16 cellular contexts compared by ENCODE assay signal in genomic region chr4:2068198-2068470, GRCh38. TPM values are rescaled to one million over a fixed set of nuclear protein-coding genes. Genes with fewer than 3 reads are reported as not detected.
DNase-seq lines count a peak whose midpoint lies in the region; ATAC-seq, FAIRE-seq and TF ChIP-seq lines count a peak whose summit lies in the region.
"Had no signal": no experiment of that assay in that cellular context is flagged by ENCODE, and none has a peak within 500 bp of the region (broad histone marks: within the 10 kb centered on the region; RNA-seq: fewer than 3 reads in every experiment).

No MANE protein-coding gene starts in this region.

- H3K27ac ChIP-seq in HepG2 (ENCODE audit: extremely low read length, insufficient read depth, low read length), result no peak overlapping the region
- no peak overlapping the region for H3K27ac ChIP-seq in right lobe of liver
- no peak overlapping the region for H3K27ac ChIP-seq in neural cell (ENCODE audit: low read length)
- H3K27ac ChIP-seq: C4-2B, SK-N-MC had no signal

- BruUV-seq in HepG2 (replicated peaks; lab: Mats Ljungman, UMichigan), result no TSS peak

- no peak for TF ChIP-seq EP300 in HepG2 (IDR thresholded peaks at IDR 0.05; ENCODE audit: low read depth in 2 of 2, low read length in 2 of 2)
- TF ChIP-seq EP300 in HepG2 (CRISPR knock-in tag; IDR thresholded peaks at IDR 0.05; ENCODE audit: borderline replicate concordance), result no peak
- no peak for TF ChIP-seq EP300 in neural cell (conservative IDR thresholded peaks at IDR 0.05; ENCODE audit: poor library complexity, severe bottlenecking)

- no peaks in the 10 kb centered on the region for H3K27me3 Mint-ChIP-seq in brain
- no peaks in the 10 kb centered on the region for H3K27me3 Mint-ChIP-seq in activated CD4-positive, alpha-beta memory T cell treated with anti-CD3 and anti-CD28 coated beads for 36 hours

- 78% methylated on average over 13 of the region's 13 CpGs for WGBS in HepG2 (ENCODE audit: low lambda C conversion rate)
- WGBS in right lobe of liver (ENCODE audit: insufficient coverage, low coverage, low lambda C conversion rate, missing lambda C conversion rate), result 92% methylated on average over 11 of the region's 13 CpGs

- TF ChIP-seq CTCF in HepG2 (CRISPR knock-in tag; IDR thresholded peaks at IDR 0.05) (no peak), right lobe of liver (IDR thresholded peaks at IDR 0.05) (no peak), brain (conservative IDR thresholded peaks at IDR 0.05) (no peak), neural cell (IDR thresholded peaks at IDR 0.05; ENCODE audit: poor library complexity, severe bottlenecking) (no peak)

- peaks cover 25% of the 10 kb centered on the region for H3K4me1 Mint-ChIP-seq in brain
- no peaks in the 10 kb centered on the region for H3K4me1 Mint-ChIP-seq in activated CD4-positive, alpha-beta memory T cell treated with anti-CD3 and anti-CD28 coated beads for 36 hours (ENCODE audit: low read depth)

- DNase-seq in HepG2 (ENCODE audit: low spot score), result no peak
- no peak for DNase-seq in right lobe of liver
- DNase-seq in activated CD4-positive, alpha-beta memory T cell treated with anti-CD3 and anti-CD28 coated beads for 36 hours, result no peak
- no peak for DNase-seq in DMS 273 treated with DMSO at 0.1 percent for 48 hours (lab: John Stamatoyannopoulos, UW)
- DNase-seq: DMS153, KG1, NCI-H1436 treated with DMSO at 0.1 percent for 48 hours, NCI-H2029 treated with DMSO at 0.1 percent for 48 hours, NCI-H2171 treated with DMSO at 0.1 percent for 48 hours, NCI-H748 treated with DMSO at 0.1 percent for 48 hours had no signal

- peaks cover 5% of the 10 kb centered on the region for H3K36me3 Mint-ChIP-seq in brain
- no peaks in the 10 kb centered on the region for H3K36me3 Mint-ChIP-seq in activated CD4-positive, alpha-beta memory T cell treated with anti-CD3 and anti-CD28 coated beads for 36 hours

- H3F3A ChIP-seq in neural cell (ENCODE audit: insufficient read depth, low read length, poor library complexity, severe bottlenecking), result no peaks in the 10 kb centered on the region

- H3K4me3 ChIP-seq in HepG2 (replicated peaks in 1 of 3; ENCODE audit: insufficient read depth in 1 of 3, low read depth in 2 of 3, low read length in 3 of 3) (no peak overlapping the region), right lobe of liver (no peak overlapping the region), neural cell (ENCODE audit: low read length) (no peak overlapping the region)
- H3K4me3 ChIP-seq: SK-N-MC had no signal

- in situ Hi-C loops in HepG2 (cut with HindIII; ENCODE audit: extremely low pct_ligation_motif_present, low pct_unique_long_range_greater_than_20kb), result no loop called here

- H4K20me1 ChIP-seq in HepG2 (ENCODE audit: insufficient read depth, low read length) (no peaks in the 10 kb centered on the region), neural cell (ENCODE audit: insufficient read depth) (no peaks in the 10 kb centered on the region)

- H3K27me3 ChIP-seq in HepG2 (ENCODE audit: control insufficient read depth in 1 of 2, insufficient read depth in 2 of 2, low read length in 2 of 2), result no peaks in the 10 kb centered on the region
- no peaks in the 10 kb centered on the region for H3K27me3 ChIP-seq in right lobe of liver
- H3K27me3 ChIP-seq in neural cell (ENCODE audit: insufficient read depth, low read depth, low read length), result no peaks in the 10 kb centered on the region

- TF ChIP-seq POLR2A in HepG2 (IDR thresholded peaks at IDR 0.05; ENCODE audit: insufficient read depth in 1 of 2, low read depth in 2 of 2, low read length in 2 of 2) (peak in 1 of 2 experiments; percentile 14; a peak in 1 of 4 replicates), right lobe of liver (IDR thresholded peaks at IDR 0.05) (no peak)

- peaks cover 0 to 3% (median 0%) of the 10 kb centered on the region in 5 experiments for H3K9me3 Mint-ChIP-seq in brain
- H3K9me3 Mint-ChIP-seq in activated CD4-positive, alpha-beta memory T cell treated with anti-CD3 and anti-CD28 coated beads for 36 hours, result no peaks in the 10 kb centered on the region

- H3K9ac ChIP-seq in HepG2 (ENCODE audit: insufficient read depth, low read depth, low read length), result no peak overlapping the region
- no peak overlapping the region for H3K9ac ChIP-seq in neural cell (ENCODE audit: low read length)

- POLR2A ChIA-PET in HepG2 (lab: Yijun Ruan, JAX), result no interaction called here
- POLR2A ChIA-PET in activated CD4-positive, alpha-beta memory T cell treated with anti-CD3 and anti-CD28 coated beads for 36 hours (lab: Charles Lee), result no interaction called here

- H3K9me3 ChIP-seq in HepG2 (ENCODE audit: low read length) (no peaks in the 10 kb centered on the region), right lobe of liver (no peaks in the 10 kb centered on the region), neural cell (ENCODE audit: low read length) (no peaks in the 10 kb centered on the region)

- H3K27ac Mint-ChIP-seq in brain, result peak overlapping the region; percentile 25 to 88 (median 74)
- H3K27ac Mint-ChIP-seq in activated CD4-positive, alpha-beta memory T cell treated with anti-CD3 and anti-CD28 coated beads for 36 hours, result no peak overlapping the region

- H2AFZ ChIP-seq in HepG2 (ENCODE audit: low read length), result no peak overlapping the region
- no peak overlapping the region for H2AFZ ChIP-seq in neural cell (ENCODE audit: low read depth, low read length)

- ATAC-seq in HepG2 (no peak), right lobe of liver (no peak), HG03439 (IDR thresholded peaks at IDR 0.05; ENCODE audit: unreplicated experiment) (no peak), HG03095 (IDR thresholded peaks at IDR 0.05; ENCODE audit: unreplicated experiment) (no peak)

- TF ChIP-seq RAD21 in HepG2 (CRISPR knock-in tag; IDR thresholded peaks at IDR 0.05) (no peak), neural cell (conservative IDR thresholded peaks at IDR 0.05) (no peak)

- no peaks in the 10 kb centered on the region for H3K9me2 ChIP-seq in neural cell (ENCODE audit: insufficient read depth, low read length)

- H3K4me2 ChIP-seq in HepG2 (ENCODE audit: low read depth, low read length) (no peak overlapping the region), neural cell (ENCODE audit: low read length) (no peak overlapping the region)

- H3K79me2 ChIP-seq in HepG2 (ENCODE audit: insufficient read depth, low read length) (no peaks in the 10 kb centered on the region), neural cell (replicated peaks; ENCODE audit: insufficient read depth, low read length) (no peaks in the 10 kb centered on the region)

- H3K36me3 ChIP-seq in HepG2 (replicated peaks in 1 of 2; ENCODE audit: control insufficient read depth in 1 of 2, insufficient read depth in 2 of 2, low read length in 2 of 2), result no peaks in the 10 kb centered on the region
- no peaks in the 10 kb centered on the region for H3K36me3 ChIP-seq in right lobe of liver
- no peaks in the 10 kb centered on the region for H3K36me3 ChIP-seq in neural cell (ENCODE audit: insufficient read depth, low read length)

- no peak for FAIRE-seq in HepG2 (lab: Jason Lieb, UNC)

- intact Hi-C loops in HepG2 (cut with micrococcal nuclease; ENCODE audit: unreplicated experiment) (no loop called here), right lobe of liver (cut with DNase I) (no loop called here)
- intact Hi-C loops in activated CD4-positive, alpha-beta memory T cell treated with anti-CD3 and anti-CD28 coated beads for 36 hours (cut with micrococcal nuclease), result no loop called here

- H3K4me3 Mint-ChIP-seq in brain, result peak overlapping the region in 2 of 5 experiments; percentile 20 to 26
- H3K4me3 Mint-ChIP-seq in activated CD4-positive, alpha-beta memory T cell treated with anti-CD3 and anti-CD28 coated beads for 36 hours, result no peak overlapping the region

- peaks cover 62% of the 10 kb centered on the region for H3K4me1 ChIP-seq in HepG2 (ENCODE audit: insufficient read depth, low read length)
- no peaks in the 10 kb centered on the region for H3K4me1 ChIP-seq in right lobe of liver

- CTCF ChIA-PET in HepG2 (lab: Yijun Ruan, JAX; ENCODE audit: low intra/inter-chr PET ratio, low total read pairs), result no interaction called here
- CTCF ChIA-PET in activated CD4-positive, alpha-beta memory T cell treated with anti-CD3 and anti-CD28 coated beads for 36 hours (lab: Charles Lee), result no interaction called here

RNA-seq across cellular contexts. Expression of gene NAT8L, which starts 9.0 kb away (rescaled TPM):
- total RNA-seq in HepG2 (2016; rRNA removed; fragmentation: Illumina TruSeq; extraction: Trizol) (1.6 and 3.3 TPM in 2 replicates), right lobe of liver (under 1 TPM in 2 of 6 experiments, not detected in 4; 0.02 to 0.05 TPM)
- 0.40 and 0.53 TPM in 2 replicates for total RNA-seq in HepG2 (2016; cell fraction: cytosol; rRNA removed; fragmentation: Illumina TruSeq; extraction: Trizol; ENCODE audit: low read depth)
- total RNA-seq in HepG2 (2016; cell fraction: insoluble cytoplasmic fraction; rRNA removed; fragmentation: Illumina TruSeq; extraction: Trizol), result 1.7 and 3.2 TPM in 2 replicates
- 1.5 and 1.7 TPM in 2 replicates for total RNA-seq in HepG2 (2016; cell fraction: membrane; rRNA removed; fragmentation: Illumina TruSeq; extraction: Trizol)
- total RNA-seq in HepG2 (2016; cell fraction: nucleus; rRNA removed; fragmentation: Illumina TruSeq; extraction: Trizol), result 2.9 and 3.4 TPM in 2 replicates
- polyA plus RNA-seq in HepG2 (2011; rRNA removed) (2.2 and 3.4 TPM in 2 replicates), brain (ENCODE audit: insufficient read depth, low read depth, low replicate concordance) (36.3 TPM), neural cell (12.6 and 15.4 TPM in 2 replicates)
- 4.1 and 4.4 TPM in 2 replicates for polyA plus RNA-seq in HepG2 (2011; cell fraction: cytosol; rRNA removed)
- 11.8 TPM in 2 replicates for polyA plus RNA-seq in HepG2 (2011; cell fraction: nucleus; rRNA removed)
- polyA plus RNA-seq in HepG2 (2012), result 1.1 and 3.9 TPM in 2 replicates
- polyA plus RNA-seq in HepG2 (2016; cell fraction: cytosol; fragmentation: Illumina TruSeq; extraction: Trizol; ENCODE audit: low read depth), result 0.63 and 0.64 TPM in 2 replicates
- 3.1 and 3.9 TPM in 2 replicates for polyA plus RNA-seq in HepG2 (2016; cell fraction: insoluble cytoplasmic fraction; fragmentation: Illumina TruSeq; extraction: Trizol; ENCODE audit: low read depth)
- 1.5 and 1.8 TPM in 2 replicates for polyA plus RNA-seq in HepG2 (2016; cell fraction: membrane; fragmentation: Illumina TruSeq; extraction: Trizol; ENCODE audit: low read depth)
- polyA plus RNA-seq in HepG2 (2016; cell fraction: nucleus; fragmentation: Illumina TruSeq; extraction: Trizol; ENCODE audit: insufficient read depth, low read depth), result 8.3 and 8.8 TPM in 2 replicates
- 10.6 and 14.5 TPM in 2 replicates for polyA minus RNA-seq in HepG2 (2011; rRNA and poly(A)+ RNA removed; ENCODE audit: low replicate concordance)
- polyA minus RNA-seq in HepG2 (2011; cell fraction: cytosol; rRNA and poly(A)+ RNA removed), result 3.8 and 4.2 TPM in 2 replicates
- 2.4 and 2.9 TPM in 2 replicates for polyA minus RNA-seq in HepG2 (2011; cell fraction: nucleus; rRNA and poly(A)+ RNA removed)
- polyA minus RNA-seq in neural cell, result 19.0 and 20.5 TPM in 2 replicates
- total RNA-seq in activated CD4-positive, alpha-beta memory T cell treated with anti-CD3 and anti-CD28 coated beads for 36 hours, result under 1 TPM; 0.19 to 0.29 TPM

RNA-seq across cellular contexts. Expression of gene NELFA, which starts 59.4 kb away (rescaled TPM):
- total RNA-seq in HepG2 (2016; rRNA removed; fragmentation: Illumina TruSeq; extraction: Trizol) (11.4 and 18.5 TPM in 2 replicates), right lobe of liver (10 to 100 TPM in 2 of 6 experiments, 1 to 10 TPM in 4; 6.6 to 14.7 (median 8.7) TPM)
- total RNA-seq in HepG2 (2016; cell fraction: cytosol; rRNA removed; fragmentation: Illumina TruSeq; extraction: Trizol; ENCODE audit: low read depth), result 11.0 and 11.5 TPM in 2 replicates
- 10.3 and 19.4 TPM in 2 replicates for total RNA-seq in HepG2 (2016; cell fraction: insoluble cytoplasmic fraction; rRNA removed; fragmentation: Illumina TruSeq; extraction: Trizol)
- total RNA-seq in HepG2 (2016; cell fraction: membrane; rRNA removed; fragmentation: Illumina TruSeq; extraction: Trizol), result 15.4 and 15.7 TPM in 2 replicates
- 15.3 and 18.5 TPM in 2 replicates for total RNA-seq in HepG2 (2016; cell fraction: nucleus; rRNA removed; fragmentation: Illumina TruSeq; extraction: Trizol)
- polyA plus RNA-seq in HepG2 (2011; rRNA removed) (13.3 and 14.6 TPM in 2 replicates), brain (ENCODE audit: insufficient read depth, low read depth, low replicate concordance) (57.1 TPM), neural cell (40.5 and 56.7 TPM in 2 replicates)
- polyA plus RNA-seq in HepG2 (2011; cell fraction: cytosol; rRNA removed), result 6.5 and 13.6 TPM in 2 replicates
- polyA plus RNA-seq in HepG2 (2011; cell fraction: nucleus; rRNA removed), result 45.3 and 58.0 TPM in 2 replicates
- 16.5 and 18.9 TPM in 2 replicates for polyA plus RNA-seq in HepG2 (2012)
- polyA plus RNA-seq in HepG2 (2016; cell fraction: cytosol; fragmentation: Illumina TruSeq; extraction: Trizol; ENCODE audit: low read depth), result 6.0 and 6.9 TPM in 2 replicates
- 18.4 and 25.2 TPM in 2 replicates for polyA plus RNA-seq in HepG2 (2016; cell fraction: insoluble cytoplasmic fraction; fragmentation: Illumina TruSeq; extraction: Trizol; ENCODE audit: low read depth)
- 9.2 and 10.2 TPM in 2 replicates for polyA plus RNA-seq in HepG2 (2016; cell fraction: membrane; fragmentation: Illumina TruSeq; extraction: Trizol; ENCODE audit: low read depth)
- polyA plus RNA-seq in HepG2 (2016; cell fraction: nucleus; fragmentation: Illumina TruSeq; extraction: Trizol; ENCODE audit: insufficient read depth, low read depth), result 43.4 and 47.9 TPM in 2 replicates
- 8.8 and 40.6 TPM in 2 replicates for polyA minus RNA-seq in HepG2 (2011; rRNA and poly(A)+ RNA removed; ENCODE audit: low replicate concordance)
- polyA minus RNA-seq in HepG2 (2011; cell fraction: cytosol; rRNA and poly(A)+ RNA removed), result 11.3 and 19.9 TPM in 2 replicates
- polyA minus RNA-seq in HepG2 (2011; cell fraction: nucleus; rRNA and poly(A)+ RNA removed), result 29.0 and 37.0 TPM in 2 replicates
- 48.6 and 57.2 TPM in 2 replicates for polyA minus RNA-seq in neural cell
- total RNA-seq in activated CD4-positive, alpha-beta memory T cell treated with anti-CD3 and anti-CD28 coated beads for 36 hours, result 10 to 100 TPM; 39.5 to 41.5 TPM
